In genomic region chr11:34977039-34977906, GRCh38 we compare ENCODE assay signal across 12 cellular contexts.
DNase-seq lines count a peak whose midpoint lies in the region; TF ChIP-seq lines count a peak whose summit lies in the region.
"Had no signal": no experiment of that assay in that cellular context is flagged by ENCODE, and none has a peak within 500 bp of the region (broad histone marks: within the 10 kb centered on the region; RNA-seq: fewer than 3 reads in every experiment).

No MANE protein-coding gene starts in this region.

- TF ChIP-seq CTCF in AG09309 (IDR thresholded peaks at IDR 0.05; ENCODE audit: control insufficient read depth, insufficient read depth, low read depth, low read length, missing control alignments) (no peak), H9 (conservative IDR thresholded peaks at IDR 0.05) (no peak)

- no peak overlapping the region for H3K18ac ChIP-seq in H9 (ENCODE audit: insufficient read length, low read depth, low read length)

- no peak overlapping the region for H2BK5ac ChIP-seq in H9 (ENCODE audit: insufficient read length, low read length)

- no peaks in the 10 kb centered on the region for H3K27me3 Mint-ChIP-seq in H9 (ENCODE audit: low read depth)

- H2AFZ ChIP-seq in H9 (ENCODE audit: low read length) = no peak overlapping the region

- no peak overlapping the region for H2AK5ac ChIP-seq in H9 (ENCODE audit: insufficient read length, low read length)

- H2BK120ac ChIP-seq in H9 (ENCODE audit: low read depth, low read length, poor library complexity, severe bottlenecking) = no peak overlapping the region

- H3K23me2 ChIP-seq in H9 (ENCODE audit: insufficient read length, low read depth, low read length, poor library complexity, severe bottlenecking) = no peaks in the 10 kb centered on the region

- H2BK12ac ChIP-seq in H9 (ENCODE audit: insufficient read length, low read depth, low read length) = no peak overlapping the region

- no peaks in the 10 kb centered on the region for H3K4me1 ChIP-seq in H9 (ENCODE audit: insufficient read depth, low read length)

- H3K27ac Mint-ChIP-seq in H9 = no peak overlapping the region

- H2BK15ac ChIP-seq in H9 (ENCODE audit: low read depth, low read length) = no peak overlapping the region

- no peaks in the 10 kb centered on the region for H4K20me1 ChIP-seq in H9 (ENCODE audit: control insufficient read depth, insufficient read depth, insufficient read length)

- no peak overlapping the region for H4K5ac ChIP-seq in H9 (ENCODE audit: insufficient read length, low read depth, low read length)

- WGBS in H9 (ENCODE audit: extremely low coverage, insufficient read length, low lambda C conversion rate) = no CpG with 5 or more reads among the region's 6 CpGs

- H3K56ac ChIP-seq in H9 (ENCODE audit: insufficient read length, low read depth, low read length) = no peak overlapping the region

- no peak overlapping the region for H3K4ac ChIP-seq in H9 (ENCODE audit: low read depth, low read length)

- H2BK20ac ChIP-seq in H9 (ENCODE audit: low read depth, low read length, poor library complexity, severe bottlenecking) = no peak overlapping the region

- no peak overlapping the region for H3K27ac ChIP-seq in H9 (ENCODE audit: insufficient read length, low read depth, low read length)
- H3K27ac ChIP-seq: KMS-11 had no signal

- no peaks in the 10 kb centered on the region for H3K79me1 ChIP-seq in H9 (ENCODE audit: insufficient read depth, low read depth, low read length, poor library complexity, severe bottlenecking)

- DNase-seq in AG09309 (ENCODE audit: low read depth) (peak; percentile 48), Kasumi-1 (lab: John Stamatoyannopoulos, UW) (peak; percentile 44 to 45), astrocyte of the hippocampus (ENCODE audit: low read depth, low spot score) (peak; percentile 58), kidney tubule cell (ENCODE audit: low spot score) (peak; percentile 48), NCI-H1694 (lab: John Stamatoyannopoulos, UW) (no peak), DMS53 (lab: John Stamatoyannopoulos, UW) (no peak), activated gamma-delta T cell treated with Interleukin-2 at 50 U/mL for 16 hours (no peak), H9 (no peak)
- DNase-seq: activated T-cell treated with anti-CD3 and anti-CD28 coated beads for 4 hours, Right ventricle myocardium superior had no signal

- H3K9me3 Mint-ChIP-seq in H9 = peaks cover 0 to 3% of the 10 kb centered on the region in 2 experiments; a peak in 1 of 5 replicates

- H3K27me3 ChIP-seq in H9 (ENCODE audit: insufficient read depth, low read length) = no peaks in the 10 kb centered on the region

- peaks cover 12 to 19% of the 10 kb centered on the region in 2 experiments for H3K4me1 Mint-ChIP-seq in H9

- no peak overlapping the region for H4K91ac ChIP-seq in H9 (ENCODE audit: insufficient read length, low read depth, low read length)

- H3K9me3 ChIP-seq in H9 (ENCODE audit: control insufficient read depth, low read depth, low read length) = no peaks in the 10 kb centered on the region

- no peak overlapping the region for H3K9ac ChIP-seq in H9 (ENCODE audit: extremely low read depth, insufficient read length, low read length)
- H3K9ac ChIP-seq: KMS-11 had no signal

- H4K8ac ChIP-seq in H9 (replicated peaks; ENCODE audit: insufficient read length, low read depth, low read length) = no peak overlapping the region

- H3K23ac ChIP-seq in H9 (ENCODE audit: insufficient read length, low read depth, low read length) = no peak overlapping the region

- no peak overlapping the region for H3K4me3 Mint-ChIP-seq in H9

- no peak overlapping the region for H3K14ac ChIP-seq in H9 (ENCODE audit: insufficient read depth, low read length)

- H3K4me2 ChIP-seq in H9 (ENCODE audit: insufficient read depth, insufficient read length, low read length) = no peak overlapping the region
- H3K4me2 ChIP-seq: KMS-11 had no signal

- no peaks in the 10 kb centered on the region for H3K79me2 ChIP-seq in H9 (ENCODE audit: insufficient read depth, low read length)

- no peak overlapping the region for H3T11ph ChIP-seq in H9 (ENCODE audit: low read length)

- H3K4me3 ChIP-seq in AG09309 (ENCODE audit: control insufficient read depth, low read depth, low read length) = no peak overlapping the region
- H3K4me3 ChIP-seq: lung had no signal

- H3K36me3 Mint-ChIP-seq in H9 (ENCODE audit: insufficient read depth in 1 of 3, low read depth in 3 of 3) = peaks cover 17 to 37% (median 33%) of the 10 kb centered on the region in 3 experiments

Comparison
In these comparisons a context has a peak if more than half of its experiments do, and no peak if none do; other contexts are left out.
1. DNase-seq: peak in AG09309 (single experiment), Kasumi-1 (2 of 2), astrocyte of the hippocampus (single experiment) and kidney tubule cell (single experiment); none in NCI-H1694 (single experiment), DMS53 (single experiment), activated gamma-delta T cell treated with Interleukin-2 at 50 U/mL for 16 hours (single experiment) and H9 (single experiment).